1 cellular context compared by ENCODE assay signal in the genomic region with DNA sequence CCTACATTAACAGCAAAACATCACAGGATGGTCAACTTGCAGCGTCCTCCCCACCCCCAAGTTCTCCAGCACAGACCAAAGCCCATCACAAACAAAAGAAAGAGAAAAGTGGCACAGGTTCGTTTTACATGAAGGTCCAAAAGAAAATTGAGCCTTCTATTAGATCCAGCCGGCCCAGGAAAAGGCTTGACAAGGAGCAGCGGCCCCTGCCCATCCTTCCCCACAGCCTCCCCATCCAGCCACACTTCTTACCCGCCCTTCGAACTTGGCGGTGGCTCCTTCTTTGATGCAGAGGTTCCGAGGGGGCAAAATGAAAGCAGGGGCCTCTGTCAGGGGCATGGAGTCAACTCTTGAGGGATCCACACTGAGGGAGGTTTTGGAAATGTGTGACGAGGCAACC.
TF ChIP-seq lines count a peak whose summit lies in the region.

No MANE protein-coding gene starts in this region.

TF ChIP-seq in SK-N-SH treated with all-trans-retinoic acid at 6 μM for 48 hours, 23 proteins besides CTCF, POLR2A, EP300 and RAD21 (continued from another document):
- TF ChIP-seq, protein P1, sequence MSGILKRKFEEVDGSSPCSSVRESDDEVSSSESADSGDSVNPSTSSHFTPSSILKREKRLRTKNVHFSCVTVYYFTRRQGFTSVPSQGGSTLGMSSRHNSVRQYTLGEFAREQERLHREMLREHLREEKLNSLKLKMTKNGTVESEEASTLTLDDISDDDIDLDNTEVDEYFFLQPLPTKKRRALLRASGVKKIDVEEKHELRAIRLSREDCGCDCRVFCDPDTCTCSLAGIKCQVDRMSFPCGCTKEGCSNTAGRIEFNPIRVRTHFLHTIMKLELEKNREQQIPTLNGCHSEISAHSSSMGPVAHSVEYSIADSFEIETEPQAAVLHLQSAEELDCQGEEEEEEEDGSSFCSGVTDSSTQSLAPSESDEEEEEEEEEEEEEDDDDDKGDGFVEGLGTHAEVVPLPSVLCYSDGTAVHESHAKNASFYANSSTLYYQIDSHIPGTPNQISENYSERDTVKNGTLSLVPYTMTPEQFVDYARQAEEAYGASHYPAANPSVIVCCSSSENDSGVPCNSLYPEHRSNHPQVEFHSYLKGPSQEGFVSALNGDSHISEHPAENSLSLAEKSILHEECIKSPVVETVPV (CRISPR knock-in tag; IDR thresholded peaks at IDR 0.05) = no peak
- TF ChIP-seq OSR1 (CRISPR knock-in tag; IDR thresholded peaks at IDR 0.05) = no peak
- TF ChIP-seq ZFP3 (CRISPR knock-in tag; IDR thresholded peaks at IDR 0.05) = no peak
- TF ChIP-seq GLIS3 (CRISPR knock-in tag; IDR thresholded peaks at IDR 0.05) = no peak
- TF ChIP-seq SNAI2 (CRISPR knock-in tag; IDR thresholded peaks at IDR 0.05) = no peak
- TF ChIP-seq RARB (CRISPR knock-in tag; IDR thresholded peaks at IDR 0.05) = no peak
- no peak for TF ChIP-seq ZFP30 (CRISPR knock-in tag; IDR thresholded peaks at IDR 0.05)
- TF ChIP-seq, protein P2, sequence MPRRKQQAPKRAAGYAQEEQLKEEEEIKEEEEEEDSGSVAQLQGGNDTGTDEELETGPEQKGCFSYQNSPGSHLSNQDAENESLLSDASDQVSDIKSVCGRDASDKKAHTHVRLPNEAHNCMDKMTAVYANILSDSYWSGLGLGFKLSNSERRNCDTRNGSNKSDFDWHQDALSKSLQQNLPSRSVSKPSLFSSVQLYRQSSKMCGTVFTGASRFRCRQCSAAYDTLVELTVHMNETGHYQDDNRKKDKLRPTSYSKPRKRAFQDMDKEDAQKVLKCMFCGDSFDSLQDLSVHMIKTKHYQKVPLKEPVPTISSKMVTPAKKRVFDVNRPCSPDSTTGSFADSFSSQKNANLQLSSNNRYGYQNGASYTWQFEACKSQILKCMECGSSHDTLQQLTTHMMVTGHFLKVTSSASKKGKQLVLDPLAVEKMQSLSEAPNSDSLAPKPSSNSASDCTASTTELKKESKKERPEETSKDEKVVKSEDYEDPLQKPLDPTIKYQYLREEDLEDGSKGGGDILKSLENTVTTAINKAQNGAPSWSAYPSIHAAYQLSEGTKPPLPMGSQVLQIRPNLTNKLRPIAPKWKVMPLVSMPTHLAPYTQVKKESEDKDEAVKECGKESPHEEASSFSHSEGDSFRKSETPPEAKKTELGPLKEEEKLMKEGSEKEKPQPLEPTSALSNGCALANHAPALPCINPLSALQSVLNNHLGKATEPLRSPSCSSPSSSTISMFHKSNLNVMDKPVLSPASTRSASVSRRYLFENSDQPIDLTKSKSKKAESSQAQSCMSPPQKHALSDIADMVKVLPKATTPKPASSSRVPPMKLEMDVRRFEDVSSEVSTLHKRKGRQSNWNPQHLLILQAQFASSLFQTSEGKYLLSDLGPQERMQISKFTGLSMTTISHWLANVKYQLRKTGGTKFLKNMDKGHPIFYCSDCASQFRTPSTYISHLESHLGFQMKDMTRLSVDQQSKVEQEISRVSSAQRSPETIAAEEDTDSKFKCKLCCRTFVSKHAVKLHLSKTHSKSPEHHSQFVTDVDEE (CRISPR knock-in tag; IDR thresholded peaks at IDR 0.05) = no peak
- TF ChIP-seq POU6F1 (CRISPR knock-in tag; IDR thresholded peaks at IDR 0.05; ENCODE audit: borderline replicate concordance, low read depth) = no peak
- TF ChIP-seq ZNF8 (CRISPR knock-in tag; IDR thresholded peaks at IDR 0.05) = no peak
